1 cellular context compared by ENCODE assay signal in genomic region chr12:112125250-112125999, GRCh38.
TF ChIP-seq lines count a peak whose summit lies in the region.

Gene TRAFD1 (plus strand): TSS chr12:112125560. CDS start chr12:112130523, 4,963 bp downstream.

TF ChIP-seq in HepG2, 621 proteins besides CTCF, POLR2A, EP300 and RAD21 (continued from another document and continues in another):
- TF ChIP-seq ZNF142 (CRISPR knock-in tag; IDR thresholded peaks at IDR 0.05) (0 out of 2 replicates have a peak, but pooled peaks have one; percentile 36), ZNF138 (CRISPR knock-in tag; IDR thresholded peaks at IDR 0.05; ENCODE audit: low read depth) (no peak), ZNF382 (CRISPR knock-in tag; IDR thresholded peaks at IDR 0.05; ENCODE audit: borderline replicate concordance) (no peak), KLF11 (CRISPR knock-in tag; IDR thresholded peaks at IDR 0.05) (no peak), ZNF326 (CRISPR knock-in tag; IDR thresholded peaks at IDR 0.05; ENCODE audit: borderline replicate concordance) (no peak), CHD2 (IDR thresholded peaks at IDR 0.05; ENCODE audit: low read depth, low read length) (peak; percentile 35; the same call in 1 of the 2 replicates), BCL3 (CRISPR knock-in tag; IDR thresholded peaks at IDR 0.05) (no peak; the same call in 1 of the 2 replicates), FOXA1 (IDR thresholded peaks at IDR 0.05) (no peak), FOXA1 (CRISPR knock-in tag; IDR thresholded peaks at IDR 0.05) (no peak), ZNF468 (CRISPR knock-in tag; IDR thresholded peaks at IDR 0.05) (no peak), PRDM15 (CRISPR knock-in tag; IDR thresholded peaks at IDR 0.05) (no peak), BATF2 (CRISPR knock-in tag; IDR thresholded peaks at IDR 0.05) (no peak), ZHX1 (CRISPR knock-in tag; IDR thresholded peaks at IDR 0.05; ENCODE audit: low read depth) (no peak), NAIF1 (CRISPR knock-in tag; IDR thresholded peaks at IDR 0.05; ENCODE audit: borderline replicate concordance) (peak; percentile 7; the same call in 1 of the 2 replicates), ZNF510 (CRISPR knock-in tag; IDR thresholded peaks at IDR 0.05; ENCODE audit: low read depth) (0 out of 2 replicates have a peak, but pooled peaks have one; percentile 64), MXD4 (CRISPR knock-in tag; IDR thresholded peaks at IDR 0.05) (0 out of 2 replicates have a peak, but pooled peaks have one; percentile 47), SMARCE1 (IDR thresholded peaks at IDR 0.05; ENCODE audit: borderline replicate concordance) (no peak), FOSL1 (CRISPR knock-in tag; IDR thresholded peaks at IDR 0.05; ENCODE audit: borderline replicate concordance) (no peak), ZNF446 (CRISPR knock-in tag; IDR thresholded peaks at IDR 0.05) (peak; percentile 68; the same call in 1 of the 2 replicates), RELA (CRISPR knock-in tag; IDR thresholded peaks at IDR 0.05) (no peak), ZNF225 (CRISPR knock-in tag; IDR thresholded peaks at IDR 0.05) (peak; percentile 88; the same call in 1 of the 2 replicates), ZBTB7B (CRISPR knock-in tag; IDR thresholded peaks at IDR 0.05) (no peak), ZMYM4 (CRISPR knock-in tag; IDR thresholded peaks at IDR 0.05) (peak; percentile 72), LRRFIP1 (CRISPR knock-in tag; conservative IDR thresholded peaks at IDR 0.05) (no peak), ZNF768 (CRISPR knock-in tag; IDR thresholded peaks at IDR 0.05) (peak; percentile 56; the same call in 1 of the 2 replicates), ZNF644 (CRISPR knock-in tag; IDR thresholded peaks at IDR 0.05; ENCODE audit: low read depth) (no peak), ZNF143 (CRISPR knock-in tag; IDR thresholded peaks at IDR 0.05) (peak; percentile 32; the same call in 1 of the 2 replicates), CBX1 (IDR thresholded peaks at IDR 0.05; ENCODE audit: low read depth) (peak; percentile 44), E2F2 (CRISPR knock-in tag; IDR thresholded peaks at IDR 0.05; ENCODE audit: borderline replicate concordance) (no peak), RCOR2 (CRISPR knock-in tag; IDR thresholded peaks at IDR 0.05) (no peak), SOX13 (IDR thresholded peaks at IDR 0.05) (no peak), SOX13 (CRISPR knock-in tag; conservative IDR thresholded peaks at IDR 0.05 in 1 of 2, IDR thresholded peaks at IDR 0.05 in 1 of 2) (no peak), ARHGAP35 (CRISPR knock-in tag; IDR thresholded peaks at IDR 0.05; ENCODE audit: borderline replicate concordance) (no peak), GPN1 (CRISPR knock-in tag; IDR thresholded peaks at IDR 0.05; ENCODE audit: borderline replicate concordance) (no peak), SMAD1 (CRISPR knock-in tag; IDR thresholded peaks at IDR 0.05; ENCODE audit: borderline replicate concordance, low read depth) (0 out of 2 replicates have a peak, but pooled peaks have one; percentile 85), TIGD3 (CRISPR knock-in tag; IDR thresholded peaks at IDR 0.05; ENCODE audit: borderline replicate concordance) (no peak), ZNF546 (CRISPR knock-in tag; conservative IDR thresholded peaks at IDR 0.05) (no peak; the same call in 1 of the 2 replicates), GLMP (CRISPR knock-in tag; IDR thresholded peaks at IDR 0.05; ENCODE audit: borderline replicate concordance) (no peak), RBM39 (IDR thresholded peaks at IDR 0.05; ENCODE audit: low read depth, low read length, poor library complexity, severe bottlenecking) (peak; percentile 69), FOXK2 (IDR thresholded peaks at IDR 0.05) (no peak), GABPA (IDR thresholded peaks at IDR 0.05; ENCODE audit: low read depth, low read length) (peak; percentile 78), GABPA (CRISPR knock-in tag; IDR thresholded peaks at IDR 0.05; ENCODE audit: low read depth) (peak; percentile 91), ZBTB1 (CRISPR knock-in tag; IDR thresholded peaks at IDR 0.05; ENCODE audit: borderline replicate concordance) (no peak)
